ENCODE assay signal across 25 cellular contexts in genomic region chr3:182784542-182784941, GRCh38.
"Had no signal": no experiment of that assay in that cellular context is flagged by ENCODE, and none has a peak within 500 bp of the region (broad histone marks: within the 10 kb centered on the region; RNA-seq: fewer than 3 reads in every experiment).

No MANE protein-coding gene starts in this region.

- H3K4me1 ChIP-seq: left ventricle myocardium inferior, lower lobe of right lung, psoas muscle, sigmoid colon, testis had no signal

- H3K4me3 ChIP-seq: left ventricle myocardium inferior, lower lobe of right lung, ovary, psoas muscle, sigmoid colon, testis, tibial artery had no signal

- ATAC-seq: effector memory CD8-positive, alpha-beta T cell; left colon; lower lobe of right lung; natural killer cell; psoas muscle; right cardiac atrium; stimulated activated memory B cell treated with anti-CD40 and anti-IgM and Interleukin-4, amounts not matched to agents 10 μg/mL and 1 μg/mL and 100 μg/mL, for 72 hours; stimulated activated naive CD8-positive, alpha-beta T cell treated with anti-CD3 and anti-CD28 coated beads, Interleukin-15, Interleukin-2, amounts not matched to agents 100 U/mL and 50 U/mL, for 24 hours had no signal

- H3K36me3 ChIP-seq: left ventricle myocardium inferior, lower lobe of right lung, ovary, sigmoid colon, tibial artery had no signal

- FAIRE-seq: endometrium, frontal cortex had no signal

- H3K27ac ChIP-seq: left ventricle myocardium inferior, lower lobe of right lung, ovary, psoas muscle, sigmoid colon, testis, tibial artery had no signal

- H3K9me3 ChIP-seq: left ventricle myocardium inferior, lower lobe of right lung, ovary, psoas muscle, sigmoid colon, testis, tibial artery had no signal

- DNase-seq: cortex of kidney; effector memory CD8-positive, alpha-beta T cell; hypothalamus; immature natural killer cell; islet precursor cell; kidney glomerular epithelial cell; left colon; left ventricle myocardium inferior; lower lobe of right lung; natural killer cell; occipital lobe; ovary; posterior cingulate gyrus; psoas muscle; right cardiac atrium; sigmoid colon; stimulated activated CD4-positive, alpha-beta T cell treated with anti-CD3 and anti-CD28 coated beads, Interleukin-2, amount 100 ng/mL, for 24 hours; stimulated activated CD4-positive, alpha-beta T cell treated with anti-CD3 and anti-CD28 coated beads, Interleukin-4, amount 100 ng/mL, for 4 hours; stimulated activated naive CD8-positive, alpha-beta T cell treated with anti-CD3 and anti-CD28 coated beads, Interleukin-15, Interleukin-2, amounts not matched to agents 100 U/mL and 50 U/mL, for 24 hours; substantia nigra; testis; tibial artery had no signal

- H3K27me3 ChIP-seq: ovary, testis had no signal
